11 cellular contexts compared by ENCODE assay signal in genomic region chr6:37965964-37966676, GRCh38.
DNase-seq lines count a peak whose midpoint lies in the region; ATAC-seq and TF ChIP-seq lines count a peak whose summit lies in the region.
"Had no signal": no experiment of that assay in that cellular context is flagged by ENCODE, and none has a peak within 500 bp of the region (broad histone marks: within the 10 kb centered on the region; RNA-seq: fewer than 3 reads in every experiment).

No MANE protein-coding gene starts in this region.

- no peak for DNase-seq in activated CD8-positive, alpha-beta T cell treated with anti-CD3 and anti-CD28 coated beads for 36 hours
- no peak for DNase-seq in activated CD8-positive, alpha-beta T cell treated with anti-CD3 and anti-CD28 coated beads, Interleukin-2, amount 10 ng/mL, durations not matched to agents 7 days and 5 days
- DNase-seq in astrocyte of the hippocampus (ENCODE audit: low read depth, low spot score) = peak; percentile 92
- no peak for DNase-seq in smooth muscle cell (lab: John Stamatoyannopoulos, UW; ENCODE audit: unreplicated experiment)
- DNase-seq in NCI-H524 treated with DMSO at 0.1 percent for 48 hours (lab: John Stamatoyannopoulos, UW) = no peak
- DNase-seq in NCI-H1436 (lab: John Stamatoyannopoulos, UW) = no peak
- DNase-seq in cerebellar cortex (ENCODE audit: low spot score) = no peak
- DNase-seq: activated CD4-positive, alpha-beta T cell treated with anti-CD3 and anti-CD28 coated beads for 48 hours; AML-193; stimulated activated CD4-positive, alpha-beta T cell treated with anti-CD3 and anti-CD28 coated beads, Interleukin-4, amount 100 ng/mL, for 4 hours had no signal

- POLR2A ChIA-PET in activated CD8-positive, alpha-beta T cell treated with anti-CD3 and anti-CD28 coated beads for 36 hours (lab: Charles Lee) = interaction anchor here (0.6 kb wide), 1 partner anchor 69 kb away, joined by 3 read pairs; no protein-coding TSS in a partner anchor
- POLR2A ChIA-PET in activated CD8-positive, alpha-beta T cell treated with anti-CD3 and anti-CD28 coated beads, Interleukin-2, amount 10 ng/mL, durations not matched to agents 7 days and 5 days (lab: Charles Lee) = no interaction called here

- peaks cover 99% of the 10 kb centered on the region for H4K20me1 ChIP-seq in smooth muscle cell (ENCODE audit: low read depth)

- H3K4me3 ChIP-seq in smooth muscle cell = no peak overlapping the region

- no peaks in the 10 kb centered on the region for H3K27me3 Mint-ChIP-seq in activated CD8-positive, alpha-beta T cell treated with anti-CD3 and anti-CD28 coated beads for 36 hours
- H3K27me3 Mint-ChIP-seq in activated CD8-positive, alpha-beta T cell treated with anti-CD3 and anti-CD28 coated beads, Interleukin-2, amount 10 ng/mL, durations not matched to agents 7 days and 5 days (ENCODE audit: low read depth) = peaks cover 3% of the 10 kb centered on the region

- H3F3A ChIP-seq in smooth muscle cell (ENCODE audit: low read depth) = no peaks in the 10 kb centered on the region

- H3K4me2 ChIP-seq in smooth muscle cell = no peak overlapping the region

- H3K79me2 ChIP-seq in smooth muscle cell (ENCODE audit: low read depth) = peaks cover 84% of the 10 kb centered on the region

- no peaks in the 10 kb centered on the region for H3K9me3 ChIP-seq in smooth muscle cell (replicated peaks; ENCODE audit: low read depth)

- no peaks in the 10 kb centered on the region for H3K27me3 ChIP-seq in smooth muscle cell (ENCODE audit: low read depth)

- no peak for TF ChIP-seq CTCF in activated CD8-positive, alpha-beta T cell treated with anti-CD3 and anti-CD28 coated beads for 36 hours (IDR thresholded peaks at IDR 0.05)
- no peak for TF ChIP-seq CTCF in smooth muscle cell (IDR thresholded peaks at IDR 0.05; ENCODE audit: borderline replicate concordance, insufficient read depth, poor library complexity, severe bottlenecking)

- no peaks in the 10 kb centered on the region for H3K36me3 ChIP-seq in smooth muscle cell (ENCODE audit: low read depth)

- no peak overlapping the region for H3K27ac Mint-ChIP-seq in activated CD8-positive, alpha-beta T cell treated with anti-CD3 and anti-CD28 coated beads for 36 hours
- H3K27ac Mint-ChIP-seq in activated CD8-positive, alpha-beta T cell treated with anti-CD3 and anti-CD28 coated beads, Interleukin-2, amount 10 ng/mL, durations not matched to agents 7 days and 5 days = no peak overlapping the region

- H3K4me3 Mint-ChIP-seq in activated CD8-positive, alpha-beta T cell treated with anti-CD3 and anti-CD28 coated beads for 36 hours = no peak overlapping the region
- no peak overlapping the region for H3K4me3 Mint-ChIP-seq in activated CD8-positive, alpha-beta T cell treated with anti-CD3 and anti-CD28 coated beads, Interleukin-2, amount 10 ng/mL, durations not matched to agents 7 days and 5 days

- H2AFZ ChIP-seq in smooth muscle cell (ENCODE audit: low read depth) = no peak overlapping the region

- peaks cover 24% of the 10 kb centered on the region for H3K36me3 Mint-ChIP-seq in activated CD8-positive, alpha-beta T cell treated with anti-CD3 and anti-CD28 coated beads for 36 hours (ENCODE audit: low read depth)
- peaks cover 43% of the 10 kb centered on the region for H3K36me3 Mint-ChIP-seq in activated CD8-positive, alpha-beta T cell treated with anti-CD3 and anti-CD28 coated beads, Interleukin-2, amount 10 ng/mL, durations not matched to agents 7 days and 5 days (ENCODE audit: low read depth)

- intact Hi-C loops in activated CD8-positive, alpha-beta T cell treated with anti-CD3 and anti-CD28 coated beads for 36 hours (cut with micrococcal nuclease) = no loop called here

- 89% methylated on average over 3 of the region's 3 CpGs for WGBS in smooth muscle cell (ENCODE audit: low lambda C conversion rate)

- peak; percentile 45 for ATAC-seq in activated CD8-positive, alpha-beta T cell treated with anti-CD3 and anti-CD28 coated beads for 36 hours
- ATAC-seq in activated CD8-positive, alpha-beta T cell treated with anti-CD3 and anti-CD28 coated beads, Interleukin-2, amount 10 ng/mL, durations not matched to agents 7 days and 5 days = no peak
- peak; percentile 52 for ATAC-seq in HG02938 (IDR thresholded peaks at IDR 0.05; ENCODE audit: unreplicated experiment)

- H3K4me1 ChIP-seq in smooth muscle cell (ENCODE audit: low read depth) = no peaks in the 10 kb centered on the region

- no peak overlapping the region for H3K9ac ChIP-seq in smooth muscle cell (ENCODE audit: low read depth)

- CTCF ChIA-PET in activated CD8-positive, alpha-beta T cell treated with anti-CD3 and anti-CD28 coated beads for 36 hours (lab: Charles Lee) = no interaction called here
- CTCF ChIA-PET in activated CD8-positive, alpha-beta T cell treated with anti-CD3 and anti-CD28 coated beads, Interleukin-2, amount 10 ng/mL, durations not matched to agents 7 days and 5 days (lab: Charles Lee) = no interaction called here

- peak overlapping the region; percentile 35 for H3K27ac ChIP-seq in smooth muscle cell (ENCODE audit: low read depth)

- H3K9me3 Mint-ChIP-seq in activated CD8-positive, alpha-beta T cell treated with anti-CD3 and anti-CD28 coated beads for 36 hours = peaks cover 4% of the 10 kb centered on the region
- H3K9me3 Mint-ChIP-seq in activated CD8-positive, alpha-beta T cell treated with anti-CD3 and anti-CD28 coated beads, Interleukin-2, amount 10 ng/mL, durations not matched to agents 7 days and 5 days (ENCODE audit: insufficient read depth) = peaks cover 8% of the 10 kb centered on the region

- peaks cover 58% of the 10 kb centered on the region for H3K4me1 Mint-ChIP-seq in activated CD8-positive, alpha-beta T cell treated with anti-CD3 and anti-CD28 coated beads for 36 hours (ENCODE audit: low read depth)
- peaks cover 40% of the 10 kb centered on the region for H3K4me1 Mint-ChIP-seq in activated CD8-positive, alpha-beta T cell treated with anti-CD3 and anti-CD28 coated beads, Interleukin-2, amount 10 ng/mL, durations not matched to agents 7 days and 5 days (ENCODE audit: low read depth)
